In genomic region chr7:14905764-14906163, GRCh38 we compare ENCODE assay signal across 16 cellular contexts. TPM values are rescaled to one million over a fixed set of nuclear protein-coding genes. Genes with fewer than 3 reads are reported as not detected.
DNase-seq lines count a peak whose midpoint lies in the region; ATAC-seq, FAIRE-seq and TF ChIP-seq lines count a peak whose summit lies in the region.
"Had no signal": no experiment of that assay in that cellular context is flagged by ENCODE, and none has a peak within 500 bp of the region (broad histone marks: within the 10 kb centered on the region; RNA-seq: fewer than 3 reads in every experiment).

No MANE protein-coding gene starts in this region.

- no peak overlapping the region for H3K4me3 ChIP-seq in retinal pigment epithelial cell (ENCODE audit: low read length)

- no peaks in the 10 kb centered on the region for H3K4me1 Mint-ChIP-seq in T-cell

- ATAC-seq in T-cell (replicated peaks in 1 of 4) (no peak), HG03565 (IDR thresholded peaks at IDR 0.05; ENCODE audit: unreplicated experiment) (no peak)
- ATAC-seq: PC-3 had no signal

- DNase-seq in NCI-H748 (lab: John Stamatoyannopoulos, UW; ENCODE audit: unreplicated experiment) (peak; percentile 40), NCI-H748 treated with DMSO at 0.1 percent for 48 hours (lab: John Stamatoyannopoulos, UW) (no peak), H54 (ENCODE audit: insufficient read length, low spot score) (no peak), astrocyte of the hippocampus (ENCODE audit: low read depth, low spot score) (peak; percentile 24), retinal pigment epithelial cell (ENCODE audit: low read depth) (peak; percentile 39), AML-193 (lab: John Stamatoyannopoulos, UW) (no peak), T-cell (no peak)
- DNase-seq: CD4-positive, alpha-beta T cell; HCEC 1CT; IMR-90; Kasumi-1; NCI-H2029; PC-3; T-helper 1 cell had no signal

- TF ChIP-seq POLR2A in H54 (IDR thresholded peaks at IDR 0.05; ENCODE audit: low read depth, low read length) = no peak

- H3K9me3 Mint-ChIP-seq in T-cell = peaks cover 0 to 3% (median 2%) of the 10 kb centered on the region in 3 donors

- H3K4me3 Mint-ChIP-seq in T-cell = no peak overlapping the region
- H3K4me3 Mint-ChIP-seq: CD4-positive, alpha-beta T cell had no signal

- CTCF ChIA-PET in T-cell (lab: Charles Lee) = no interaction called here

- no peak for TF ChIP-seq CTCF in retinal pigment epithelial cell (conservative IDR thresholded peaks at IDR 0.05; ENCODE audit: low read depth, low read length)

- no peaks in the 10 kb centered on the region for H3K36me3 Mint-ChIP-seq in T-cell

- peak; percentile 70 for FAIRE-seq in H54 (lab: Jason Lieb, UNC)

- no peaks in the 10 kb centered on the region for H3K27me3 Mint-ChIP-seq in T-cell
- H3K27me3 Mint-ChIP-seq: CD4-positive, alpha-beta T cell had no signal

- POLR2A ChIA-PET in T-cell (lab: Charles Lee) = no interaction called here

- H3K27ac Mint-ChIP-seq in T-cell = no peak overlapping the region
- H3K27ac Mint-ChIP-seq: CD4-positive, alpha-beta T cell had no signal

RNA-seq across cellular contexts. Expression of gene DGKB, which starts 3.2 kb away (rescaled TPM):
- not detected for total RNA-seq in T-cell
- total RNA-seq: A673; CD4-positive, alpha-beta T cell; IMR-90 had no signal

Comparison
In these comparisons a context has a peak if more than half of its experiments do, and no peak if none do; other contexts are left out.
1. DNase-seq: peak in NCI-H748 (single experiment), astrocyte of the hippocampus (single experiment) and retinal pigment epithelial cell (single experiment); none in NCI-H748 treated with DMSO at 0.1 percent for 48 hours (single experiment), H54 (single experiment), AML-193 (0 of 2) and T-cell (0 of 34).